Comparison of ENCODE assay signal across 29 cellular contexts in genomic region chr14:58026219-58026618, GRCh38.
"Had no signal": no experiment of that assay in that cellular context is flagged by ENCODE, and none has a peak within 500 bp of the region (broad histone marks: within the 10 kb centered on the region; RNA-seq: fewer than 3 reads in every experiment).

No MANE protein-coding gene starts in this region.

- ATAC-seq: activated CD4-positive, alpha-beta T cell treated with anti-CD3 and anti-CD28 coated beads for 36 hours; activated CD4-positive, CD25-positive, alpha-beta regulatory T cell treated with anti-CD3 and anti-CD28 coated beads, Interleukin-2, amount 50 U/mL, for 24 hours; activated CD8-positive, alpha-beta memory T cell treated with anti-CD3 and anti-CD28 coated beads, Interleukin-2, amount 10 ng/mL, durations not matched to agents 7 days and 5 days; activated CD8-positive, alpha-beta T cell treated with anti-CD3 and anti-CD28 coated beads, Interleukin-2, amount 10 ng/mL, durations not matched to agents 7 days and 5 days; activated naive CD8-positive, alpha-beta T cell treated with anti-CD3 and anti-CD28 coated beads, Interleukin-2, amount 50 U/mL, for 24 hours; WTC11 had no signal

- DNase-seq: activated CD4-positive, alpha-beta memory T cell treated with anti-CD3 and anti-CD28 coated beads, Interleukin-2, amount 10 ng/mL, durations not matched to agents 7 days and 5 days; activated CD4-positive, alpha-beta T cell treated with anti-CD3 and anti-CD28 coated beads for 1 hour; activated CD4-positive, alpha-beta T cell treated with anti-CD3 and anti-CD28 coated beads for 36 hours; activated CD4-positive, alpha-beta T cell treated with anti-CD3 and anti-CD28 coated beads for 48 hours; activated CD4-positive, alpha-beta T cell treated with anti-CD3 and anti-CD28 coated beads, Interleukin-2, amount 10 ng/mL, durations not matched to agents 7 days and 5 days; activated CD4-positive, alpha-beta T cell treated with anti-CD3 and anti-CD28 coated beads, Interleukin-2, amount 50 U/mL, for 48 hours; activated CD4-positive, CD25-positive, alpha-beta regulatory T cell; activated CD8-positive, alpha-beta memory T cell treated with anti-CD3 and anti-CD28 coated beads for 24 hours; activated CD8-positive, alpha-beta memory T cell treated with anti-CD3 and anti-CD28 coated beads, Interleukin-2, amount 10 ng/mL, durations not matched to agents 7 days and 5 days; activated CD8-positive, alpha-beta memory T cell treated with anti-CD3 and anti-CD28 coated beads, Interleukin-2, amount 50 U/mL, for 48 hours; activated CD8-positive, alpha-beta T cell treated with anti-CD3 and anti-CD28 coated beads, Interleukin-2, amount 10 ng/mL, durations not matched to agents 7 days and 5 days; activated effector memory CD4-positive, alpha-beta T cell treated with Interleukin-2 at 50 U/mL for 16 hours; activated gamma-delta T cell; activated naive CD4-positive, alpha-beta T cell treated with anti-CD3 and anti-CD28 coated beads, Interleukin-2, amount 10 ng/mL, durations not matched to agents 7 days and 5 days; activated naive CD4-positive, alpha-beta T cell treated with Interleukin-2 at 50 U/mL for 16 hours; activated naive CD8-positive, alpha-beta T cell treated with anti-CD3 and anti-CD28 coated beads, Interleukin-2, amount 10 ng/mL, durations not matched to agents 7 days and 5 days; activated naive CD8-positive, alpha-beta T cell treated with anti-CD3 and anti-CD28 coated beads, Interleukin-2, amount 50 U/mL, for 24 hours; activated T-cell treated with anti-CD3 and anti-CD28 coated beads, Interleukin-2, amount 50 U/mL, for 24 hours; activated T-cell treated with anti-CD3 and anti-CD28 coated beads, Interleukin-2, amount 50 U/mL, for 48 hours; amygdala; anterior cingulate cortex; caudate nucleus; T-helper 2 cell; T-helper 9 cell; WERI-Rb-1 had no signal

- H3K4me1 ChIP-seq: ascending aorta had no signal

- H3K36me3 ChIP-seq: cardiac muscle cell, WERI-Rb-1 had no signal

- H3K9me3 ChIP-seq: ascending aorta had no signal

- H3K4me3 ChIP-seq: ascending aorta, cardiac muscle cell had no signal

- H3K27me3 ChIP-seq: ascending aorta, cardiac muscle cell had no signal

- H3K27ac ChIP-seq: ascending aorta, cardiac muscle cell, WERI-Rb-1 had no signal
